ENCODE assay signal across 9 cellular contexts in the genomic region with DNA sequence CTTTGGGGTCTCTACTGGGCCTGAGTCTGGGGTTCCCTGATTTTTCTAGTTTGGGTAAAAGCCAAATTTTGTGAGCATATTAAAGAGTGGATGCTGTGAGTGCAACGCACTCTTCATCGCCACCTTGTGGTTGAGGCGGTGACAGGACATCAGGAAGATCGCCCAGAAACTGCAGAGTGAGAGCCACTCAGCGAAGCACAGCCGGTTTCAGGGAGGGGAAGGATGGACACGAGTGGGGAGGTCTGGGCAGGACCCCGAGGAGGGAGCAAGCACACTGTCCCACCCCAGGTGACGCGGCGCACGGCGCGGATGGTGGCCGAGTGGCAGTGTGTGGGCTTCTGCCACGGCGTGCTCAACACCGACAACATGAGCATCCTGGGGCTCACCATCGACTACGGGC.
DNase-seq lines count a peak whose midpoint lies in the region; ATAC-seq and TF ChIP-seq lines count a peak whose summit lies in the region.
"Had no signal": no experiment of that assay in that cellular context is flagged by ENCODE, and none has a peak within 500 bp of the region (broad histone marks: within the 10 kb centered on the region; RNA-seq: fewer than 3 reads in every experiment).

No MANE protein-coding gene starts in this region.

- H3K4me3 ChIP-seq in AG09309 (ENCODE audit: control insufficient read depth, low read depth, low read length): no peak overlapping the region
- H3K4me3 ChIP-seq: skin epidermis had no signal

- DNase-seq in AG09309 (ENCODE audit: low read depth) (no peak), GM13977 (ENCODE audit: low spot score) (peak; percentile 92), OCI-M1 (lab: John Stamatoyannopoulos, UW) (peak; percentile 72), foreskin melanocyte (peak; percentile 32), posterior cingulate gyrus (peak in 7 of 10 donors; percentile 60 to 94 (median 73)), NCI-H1092 treated with DMSO at 0.1 percent for 48 hours (lab: John Stamatoyannopoulos, UW) (no peak)
- peak; percentile 42 for DNase-seq in activated T-helper 9 cell treated with anti-CD3 and anti-CD28 coated beads, Interleukin-2, amount 50 U/mL, for 16 hours (ENCODE audit: low read depth)

- TF ChIP-seq CTCF in AG09309 (IDR thresholded peaks at IDR 0.05; ENCODE audit: control insufficient read depth, insufficient read depth, low read depth, low read length, missing control alignments) (peak; percentile 92), GM13977 (IDR thresholded peaks at IDR 0.05; ENCODE audit: extremely low read depth, insufficient read depth, missing control alignments) (peak; percentile 88)

- intact Hi-C loops in posterior cingulate gyrus (cut with DNase I): loop anchor here (2.0 to 10.0 kb wide), 2 partner anchors 63 to 285 kb away; no protein-coding TSS in a partner anchor

- in situ Hi-C loops in GM13977 (cut with MboI; ENCODE audit: low pct_unique_long_range_greater_than_20kb, low sequenced_read_pairs, unreplicated experiment): loop anchor here (10.0 kb wide), 1 partner anchor 65 kb away; no protein-coding TSS in a partner anchor

- ATAC-seq in HG03457 (IDR thresholded peaks at IDR 0.05; ENCODE audit: unreplicated experiment): no peak

Comparison
In these comparisons a context has a peak if more than half of its experiments do, and no peak if none do; other contexts are left out.
1. DNase-seq: peak in GM13977 (single experiment), OCI-M1 (single experiment), activated T-helper 9 cell treated with anti-CD3 and anti-CD28 coated beads, Interleukin-2, amount 50 U/mL, for 16 hours (single experiment), foreskin melanocyte (single experiment) and posterior cingulate gyrus (7 of 10); none in AG09309 (single experiment) and NCI-H1092 treated with DMSO at 0.1 percent for 48 hours (single experiment).